In the genomic region with DNA sequence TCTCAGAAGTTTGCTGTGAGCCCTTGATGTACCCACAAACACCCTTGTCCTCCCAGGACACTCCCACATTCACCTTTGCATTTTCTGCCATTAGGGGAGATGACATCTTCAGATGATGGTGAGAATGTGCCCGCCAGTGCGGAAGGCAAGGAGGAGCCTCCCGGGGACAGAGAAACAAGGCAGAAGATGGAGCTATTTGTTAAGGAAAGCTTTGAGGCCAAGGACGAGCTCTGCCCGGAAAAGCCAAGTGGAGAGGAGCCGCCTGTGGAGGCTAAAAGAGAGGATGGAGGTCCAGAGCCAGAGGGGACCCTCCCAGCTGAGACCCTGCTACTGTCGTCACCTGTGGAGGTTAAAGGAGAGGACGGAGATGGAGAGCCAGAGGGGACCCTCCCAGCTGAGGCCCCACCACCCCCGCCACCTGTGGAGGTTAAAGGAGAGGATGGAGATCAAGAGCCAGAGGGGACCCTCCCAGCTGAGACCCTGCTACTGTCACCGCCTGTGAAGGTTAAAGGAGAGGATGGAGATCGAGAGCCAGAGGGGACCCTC, we compare ENCODE assay signal across 23 cellular contexts. TPM values are rescaled to one million over a fixed set of nuclear protein-coding genes. Genes with fewer than 3 reads are reported as not detected.
DNase-seq lines count a peak whose midpoint lies in the region; ATAC-seq, FAIRE-seq and TF ChIP-seq lines count a peak whose summit lies in the region.
"Had no signal": no experiment of that assay in that cellular context is flagged by ENCODE, and none has a peak within 500 bp of the region (broad histone marks: within the 10 kb centered on the region; RNA-seq: fewer than 3 reads in every experiment).

No MANE protein-coding gene starts in this region.

- H3K79me1 ChIP-seq in H1 (ENCODE audit: low read depth, low read length), result no peaks in the 10 kb centered on the region
- no peaks in the 10 kb centered on the region for H3K79me1 ChIP-seq in neuronal stem cell (ENCODE audit: low read depth, low read length)

- intact Hi-C loops in head of caudate nucleus (cut with DNase I), result no loop called here

- no peak overlapping the region for H4K91ac ChIP-seq in H1 (replicated peaks; ENCODE audit: insufficient read length, low read length)
- H4K91ac ChIP-seq in neuronal stem cell (ENCODE audit: low read depth, low read length, poor library complexity), result no peak overlapping the region

- H3K4me2 ChIP-seq in H1 (ENCODE audit: insufficient read depth in 1 of 2, low read depth in 2 of 2, low read length in 2 of 2) (no peak overlapping the region), neuronal stem cell (ENCODE audit: insufficient read depth, low read length, poor library complexity, severe bottlenecking) (no peak overlapping the region)

- TF ChIP-seq POLR2A in H1 (IDR thresholded peaks at IDR 0.05; ENCODE audit: control extremely low read depth in 1 of 2, low read depth in 2 of 2, low read length in 2 of 2), result no peak

- H3K36me3 ChIP-seq in H1 (ENCODE audit: control insufficient read depth in 2 of 4, insufficient read depth in 4 of 4, low read length in 3 of 4) (no peaks in the 10 kb centered on the region), neuronal stem cell (replicated peaks in 1 of 2; ENCODE audit: control insufficient read depth in 2 of 2, insufficient read depth in 2 of 2, low read length in 2 of 2) (no peaks in the 10 kb centered on the region)
- H3K36me3 ChIP-seq: BE2C had no signal

- peak overlapping the region; percentile 29 to 40 for H3K27ac Mint-ChIP-seq in stimulated activated naive CD8-positive, alpha-beta T cell treated with anti-CD3 and anti-CD28 coated beads, Interleukin-15, amount 100 ng/mL, for 72 hours
- H3K27ac Mint-ChIP-seq: CD8-positive, alpha-beta memory T cell had no signal

- H3K14ac ChIP-seq in H1 (ENCODE audit: insufficient read length), result no peak overlapping the region
- H3K14ac ChIP-seq in neuronal stem cell (ENCODE audit: low read length), result no peak overlapping the region

- no peak; a peak in 1 of 4 replicates for TF ChIP-seq RAD21 in H1 (IDR thresholded peaks at IDR 0.05 in 1 of 2, conservative IDR thresholded peaks at IDR 0.05 in 1 of 2; ENCODE audit: low read depth in 2 of 2, low read length in 2 of 2)

- DNase-seq in stimulated activated naive CD8-positive, alpha-beta T cell treated with anti-CD3 and anti-CD28 coated beads, Interleukin-15, amount 100 ng/mL, for 72 hours, result no peak
- no peak for DNase-seq in stimulated activated naive CD8-positive, alpha-beta T cell treated with anti-CD3 and anti-CD28 coated beads, Interleukin-15, Interleukin-2, amounts not matched to agents 100 U/mL and 50 U/mL, for 24 hours
- DNase-seq in H1 (ENCODE audit: low read depth in 1 of 2, low spot score in 2 of 2) (no peak), neuronal stem cell (ENCODE audit: low spot score) (no peak), head of caudate nucleus (no peak)
- no peak for DNase-seq in activated naive CD4-positive, alpha-beta T cell (lab: John Stamatoyannopoulos, UW)
- DNase-seq: ACHN; BE2C; C1 segment of cervical spinal cord; CD4-positive, CD25-positive, alpha-beta regulatory T cell; CD8-positive, alpha-beta memory T cell; COR-L47; DMS 273 treated with DMSO at 0.1 percent for 48 hours; DMS53; DND-41; EL; GOT3; H9 had no signal

- H2BK15ac ChIP-seq in H1 (ENCODE audit: low read length), result no peak overlapping the region
- H2BK15ac ChIP-seq in neuronal stem cell (ENCODE audit: low read length), result no peak overlapping the region

- no peak overlapping the region for H2BK20ac ChIP-seq in H1 (ENCODE audit: low read length)

- H3K4me3 Mint-ChIP-seq in stimulated activated naive CD8-positive, alpha-beta T cell treated with anti-CD3 and anti-CD28 coated beads, Interleukin-15, amount 100 ng/mL, for 72 hours, result no peak overlapping the region
- H3K4me3 Mint-ChIP-seq: CD4-positive, CD25-positive, alpha-beta regulatory T cell; CD8-positive, alpha-beta memory T cell; H9 had no signal

- H3K23me2 ChIP-seq in H1 (ENCODE audit: low read depth, low read length), result peaks cover 2% of the 10 kb centered on the region; the same call in 1 of the 2 replicates

- H3K9me3 ChIP-seq in H1 (ENCODE audit: insufficient read depth in 2 of 2, low read depth in 1 of 2, low read length in 1 of 2) (no peaks in the 10 kb centered on the region), neuronal stem cell (replicated peaks in 1 of 2; ENCODE audit: control insufficient read depth in 2 of 2, insufficient read depth in 1 of 2, low read depth in 1 of 2, low read length in 2 of 2) (no peaks in the 10 kb centered on the region)
- H3K9me3 ChIP-seq: BE2C had no signal

- H3K79me2 ChIP-seq in H1 (ENCODE audit: control insufficient read depth in 1 of 2, insufficient read depth in 2 of 2, low read length in 2 of 2), result no peaks in the 10 kb centered on the region

- no peaks in the 10 kb centered on the region for H3K4me1 ChIP-seq in H1 (replicated peaks in 1 of 4; ENCODE audit: control insufficient read depth in 3 of 4, insufficient read depth in 4 of 4, low read length in 3 of 4)
- H3K4me1 ChIP-seq in neuronal stem cell (ENCODE audit: control insufficient read depth in 2 of 2, insufficient read depth in 1 of 2, low read depth in 1 of 2, low read length in 2 of 2), result no peaks in the 10 kb centered on the region
- H3K4me1 ChIP-seq: BE2C had no signal

- no peak overlapping the region for H4K5ac ChIP-seq in H1 (ENCODE audit: insufficient read length, low read depth, low read length)

- POLR2A ChIA-PET in H1 (lab: Charles Lee; ENCODE audit: partially characterized antibody), result interaction anchor here (5.4 kb wide), 1 partner anchor 8 kb away, joined by 35 read pairs; no protein-coding TSS in a partner anchor

- no peak overlapping the region for H3K4me3 ChIP-seq in H1 (ENCODE audit: extremely low read depth in 1 of 4, insufficient read depth in 2 of 4, low read depth in 3 of 4, low read length in 4 of 4)
- H3K4me3 ChIP-seq in neuronal stem cell (ENCODE audit: low read length in 2 of 2), result no peak overlapping the region
- H3K4me3 ChIP-seq: GM12878 had no signal

- no peaks in the 10 kb centered on the region for H4K20me1 ChIP-seq in H1 (replicated peaks in 1 of 2; ENCODE audit: control insufficient read depth in 1 of 2, insufficient read depth in 2 of 2, low read length in 2 of 2)

- H2BK5ac ChIP-seq in H1 (ENCODE audit: low read depth, low read length), result no peak overlapping the region
- no peak overlapping the region for H2BK5ac ChIP-seq in neuronal stem cell (ENCODE audit: low read length)

- no peak for ATAC-seq in stimulated activated naive CD8-positive, alpha-beta T cell treated with anti-CD3 and anti-CD28 coated beads, Interleukin-15, amount 100 ng/mL, for 72 hours
- ATAC-seq in stimulated activated naive CD8-positive, alpha-beta T cell treated with anti-CD3 and anti-CD28 coated beads, Interleukin-15, Interleukin-2, amounts not matched to agents 100 U/mL and 50 U/mL, for 24 hours, result no peak
- ATAC-seq in HG02678 (IDR thresholded peaks at IDR 0.05; ENCODE audit: unreplicated experiment), result no peak

- H3K4me1 Mint-ChIP-seq in stimulated activated naive CD8-positive, alpha-beta T cell treated with anti-CD3 and anti-CD28 coated beads, Interleukin-15, amount 100 ng/mL, for 72 hours, result peaks cover 5% of the 10 kb centered on the region
- H3K4me1 Mint-ChIP-seq: CD4-positive, CD25-positive, alpha-beta regulatory T cell; CD8-positive, alpha-beta memory T cell had no signal

- H2AK5ac ChIP-seq in H1 (ENCODE audit: low read depth, low read length) (no peak overlapping the region), neuronal stem cell (ENCODE audit: low read depth, low read length) (peak overlapping the region; percentile 88)

- no peak for TF ChIP-seq CTCF in H1 (IDR thresholded peaks at IDR 0.05; ENCODE audit: control extremely low read depth in 1 of 3, insufficient read depth in 1 of 3, low read depth in 1 of 3, low read length in 3 of 3)

- H3K23ac ChIP-seq in H1 (ENCODE audit: insufficient read length) (no peak overlapping the region), neuronal stem cell (ENCODE audit: low read depth, low read length, poor library complexity) (no peak overlapping the region)

- H3K4ac ChIP-seq in H1 (replicated peaks; ENCODE audit: insufficient read length, low read depth, low read length) (no peak overlapping the region), neuronal stem cell (ENCODE audit: low read length) (no peak overlapping the region)

- no peak for FAIRE-seq in H1 (lab: Jason Lieb, UNC)
- FAIRE-seq: GM12878 had no signal

- H3K9me3 Mint-ChIP-seq in stimulated activated naive CD8-positive, alpha-beta T cell treated with anti-CD3 and anti-CD28 coated beads, Interleukin-15, amount 100 ng/mL, for 72 hours, result no peaks in the 10 kb centered on the region
- H3K9me3 Mint-ChIP-seq: CD8-positive, alpha-beta memory T cell; H9 had no signal

- H3K18ac ChIP-seq in H1 (ENCODE audit: extremely low read depth, low read length), result no peak overlapping the region
- H3K18ac ChIP-seq in neuronal stem cell (ENCODE audit: low read length), result no peak overlapping the region

- CTCF ChIA-PET in H1 (lab: Charles Lee; ENCODE audit: partially characterized antibody), result interaction anchor here (0.5 to 2.5 kb wide), 15 partner anchors 9 to 314 kb away, joined by 3 to 11 read pairs (median 4); no protein-coding TSS in a partner anchor

- H2BK120ac ChIP-seq in H1 (replicated peaks; ENCODE audit: low read depth, low read length) (no peak overlapping the region), neuronal stem cell (ENCODE audit: low read depth, low read length) (no peak overlapping the region)

- H2AFZ ChIP-seq in H1 (ENCODE audit: low read length) (peak overlapping the region; percentile 52; the same call in 1 of the 2 replicates), neuronal stem cell (ENCODE audit: low read length) (peak overlapping the region; percentile 22)

- H3K27me3 ChIP-seq in H1 (replicated peaks in 1 of 4; ENCODE audit: control insufficient read depth in 3 of 4, extremely low read depth in 1 of 4, insufficient read depth in 3 of 4, low read length in 3 of 4), result no peaks in the 10 kb centered on the region; a peak in 1 of 7 replicates
- H3K27me3 ChIP-seq in neuronal stem cell (ENCODE audit: control insufficient read depth in 3 of 3, insufficient read depth in 3 of 3, low read depth in 1 of 3, low read length in 3 of 3), result peaks cover 0 to 2% (median 0%) of the 10 kb centered on the region in 3 experiments

- H2BK12ac ChIP-seq in H1 (ENCODE audit: low read depth, low read length) (no peak overlapping the region), neuronal stem cell (ENCODE audit: low read length) (no peak overlapping the region)

- WGBS in H1 (ENCODE audit: extremely low coverage in 1 of 2, insufficient coverage in 1 of 2, insufficient read length in 1 of 2, insufficient replicate concordance in 2 of 2, low coverage in 1 of 2, low lambda C conversion rate in 2 of 2, missing lambda C conversion rate in 1 of 2), 2 experiments, result 91% methylated on average over 9 of the region's 11 CpGs; no CpG with 5 or more reads in 1 of the 2 experiments
- WGBS in neuronal stem cell (ENCODE audit: extremely low coverage in 2 of 2, insufficient read length in 2 of 2, insufficient replicate concordance in 1 of 2), 2 donors, result no CpG with 5 or more reads among the region's 11 CpGs

- H4K8ac ChIP-seq in H1 (ENCODE audit: extremely low read depth, insufficient read depth, low read length) (no peak overlapping the region), neuronal stem cell (ENCODE audit: low read depth, low read length) (no peak overlapping the region)

- H3K27ac ChIP-seq in H1 (ENCODE audit: low read depth, low read length) (no peak overlapping the region), neuronal stem cell (replicated peaks; ENCODE audit: low read length) (no peak overlapping the region)

- no peak for TF ChIP-seq EP300 in H1 (IDR thresholded peaks at IDR 0.05; ENCODE audit: borderline replicate concordance in 1 of 2, low read depth in 2 of 2, low read length in 2 of 2)

- no peak overlapping the region for H3K56ac ChIP-seq in H1 (replicated peaks; ENCODE audit: insufficient read length, low read depth, low read length)

- no peak overlapping the region for H3K9ac ChIP-seq in H1 (replicated peaks in 1 of 4; ENCODE audit: extremely low read depth in 1 of 4, low read depth in 3 of 4, low read length in 3 of 4)
- H3K9ac ChIP-seq in neuronal stem cell (ENCODE audit: low read depth, low read length, poor library complexity), result no peak overlapping the region

- H3K27me3 Mint-ChIP-seq in stimulated activated naive CD8-positive, alpha-beta T cell treated with anti-CD3 and anti-CD28 coated beads, Interleukin-15, amount 100 ng/mL, for 72 hours, result peaks cover 28% of the 10 kb centered on the region

RNA-seq across cellular contexts. Expression of a gene that starts 17.0 kb away (rescaled TPM):
- total RNA-seq in H1 (2021; fragmentation: NEBNext Ultra II Directional; extraction: Animal tissue kit (Norgen Biotek cat#: 25700)), result 63.8 and 68.0 TPM in 2 replicates
- polyA plus RNA-seq in H1 (2011; rRNA removed), result 44.6 and 81.6 TPM in 2 replicates
- polyA plus RNA-seq in H1 (2011; cell fraction: cytosol; rRNA removed), result 60.1 TPM
- polyA plus RNA-seq in H1 (2011; cell fraction: nucleus; rRNA removed), result 466 TPM
- 65.5 to 73.4 TPM (median 68.4 TPM) in 4 replicates for polyA plus RNA-seq in H1 (2012, experiment 1 of 2)
- polyA plus RNA-seq in H1 (2012, experiment 2 of 2), result 42.0 TPM
- polyA plus RNA-seq in H1 (2013, experiment 1 of 2), result 52.5 TPM
- polyA plus RNA-seq in H1 (2013, experiment 2 of 2), result 44.5 TPM
- polyA minus RNA-seq in H1 (2011; rRNA and poly(A)+ RNA removed), result 38.9 and 40.4 TPM in 2 replicates
- 37.3 TPM for polyA minus RNA-seq in H1 (2011; cell fraction: cytosol; rRNA and poly(A)+ RNA removed)
- 82.2 TPM for polyA minus RNA-seq in H1 (2011; cell fraction: nucleus; rRNA and poly(A)+ RNA removed)
- polyA plus RNA-seq in neuronal stem cell (2013, experiment 1 of 2), result 44.6 TPM
- polyA plus RNA-seq in neuronal stem cell (2013, experiment 2 of 2), result 41.1 TPM

RNA-seq across cellular contexts. Expression of a gene that starts 21.1 kb away (rescaled TPM):
- 1.3 and 1.6 TPM in 2 replicates for total RNA-seq in H1 (2021; fragmentation: NEBNext Ultra II Directional; extraction: Animal tissue kit (Norgen Biotek cat#: 25700))
- polyA plus RNA-seq in H1 (2011; rRNA removed), result 1.2 and 2.3 TPM in 2 replicates
- 1.8 TPM for polyA plus RNA-seq in H1 (2011; cell fraction: cytosol; rRNA removed)
- polyA plus RNA-seq in H1 (2011; cell fraction: nucleus; rRNA removed), result 4.1 TPM
- polyA plus RNA-seq in H1 (2012, experiment 1 of 2), result 0.64 to 0.78 TPM (median 0.70 TPM) in 4 replicates
- polyA plus RNA-seq in H1 (2012, experiment 2 of 2), result 0.46 TPM
- polyA plus RNA-seq in H1 (2013, experiment 1 of 2), result 0.51 TPM
- 0.33 TPM for polyA plus RNA-seq in H1 (2013, experiment 2 of 2)
- polyA minus RNA-seq in H1 (2011; rRNA and poly(A)+ RNA removed), result 0.17 and 0.25 TPM in 2 replicates
- 1.9 TPM for polyA minus RNA-seq in H1 (2011; cell fraction: cytosol; rRNA and poly(A)+ RNA removed)
- polyA minus RNA-seq in H1 (2011; cell fraction: nucleus; rRNA and poly(A)+ RNA removed), result 0.90 TPM
- not detected for polyA plus RNA-seq in neuronal stem cell (2013, experiment 1 of 2)
- not detected for polyA plus RNA-seq in neuronal stem cell (2013, experiment 2 of 2)
- total RNA-seq: A172; CD4-positive, CD25-positive, alpha-beta regulatory T cell; G401; HT-29 had no signal
- polyA plus RNA-seq: CD8-positive, alpha-beta memory T cell had no signal

RNA-seq across cellular contexts. Expression of a gene that starts 24.7 kb away (rescaled TPM):
- 0.09 and 0.27 TPM in 2 replicates for total RNA-seq in H1 (2021; fragmentation: NEBNext Ultra II Directional; extraction: Animal tissue kit (Norgen Biotek cat#: 25700))
- 0.06 and 0.15 TPM in 2 replicates for polyA plus RNA-seq in H1 (2011; rRNA removed)
- polyA plus RNA-seq in H1 (2011; cell fraction: cytosol; rRNA removed), result 0.12 TPM
- 0.58 TPM for polyA plus RNA-seq in H1 (2011; cell fraction: nucleus; rRNA removed)
- polyA plus RNA-seq in H1 (2012, experiment 1 of 2), result 0.36 to 2.1 TPM (median 0.61 TPM) in 4 replicates
- 0.25 TPM for polyA plus RNA-seq in H1 (2012, experiment 2 of 2)
- 0.10 TPM for polyA plus RNA-seq in H1 (2013, experiment 1 of 2)
- 0.13 TPM for polyA plus RNA-seq in H1 (2013, experiment 2 of 2)
- polyA minus RNA-seq in H1 (2011; rRNA and poly(A)+ RNA removed), result 0.13 and 0.20 TPM in 2 replicates
- polyA minus RNA-seq in H1 (2011; cell fraction: cytosol; rRNA and poly(A)+ RNA removed), result not detected
- not detected for polyA minus RNA-seq in H1 (2011; cell fraction: nucleus; rRNA and poly(A)+ RNA removed)
- 0.21 TPM for polyA plus RNA-seq in neuronal stem cell (2013, experiment 1 of 2)
- 0.24 TPM for polyA plus RNA-seq in neuronal stem cell (2013, experiment 2 of 2)
- total RNA-seq: G401, GM12878, H9 had no signal

RNA-seq across cellular contexts. Expression of a gene that starts 24.9 kb away (rescaled TPM):
- 55.7 and 58.5 TPM in 2 replicates for total RNA-seq in H1 (2021; fragmentation: NEBNext Ultra II Directional; extraction: Animal tissue kit (Norgen Biotek cat#: 25700))
- 18.2 and 25.0 TPM in 2 replicates for polyA plus RNA-seq in H1 (2011; rRNA removed)
- 34.1 TPM for polyA plus RNA-seq in H1 (2011; cell fraction: cytosol; rRNA removed)
- polyA plus RNA-seq in H1 (2011; cell fraction: nucleus; rRNA removed), result 16.4 TPM
- 30.7 to 44.0 TPM (median 34.1 TPM) in 4 replicates for polyA plus RNA-seq in H1 (2012, experiment 1 of 2)
- 4.5 TPM for polyA plus RNA-seq in H1 (2012, experiment 2 of 2)
- polyA plus RNA-seq in H1 (2013, experiment 1 of 2), result 26.5 TPM
- 28.9 TPM for polyA plus RNA-seq in H1 (2013, experiment 2 of 2)
- 54.2 and 75.7 TPM in 2 replicates for polyA minus RNA-seq in H1 (2011; rRNA and poly(A)+ RNA removed)
- 24.4 TPM for polyA minus RNA-seq in H1 (2011; cell fraction: cytosol; rRNA and poly(A)+ RNA removed)
- 18.6 TPM for polyA minus RNA-seq in H1 (2011; cell fraction: nucleus; rRNA and poly(A)+ RNA removed)
- polyA plus RNA-seq in neuronal stem cell (2013, experiment 1 of 2), result 43.5 TPM
- 44.6 TPM for polyA plus RNA-seq in neuronal stem cell (2013, experiment 2 of 2)

RNA-seq across cellular contexts. Expression of a gene that starts 53.1 kb away (rescaled TPM):
- total RNA-seq in H1 (2021; fragmentation: NEBNext Ultra II Directional; extraction: Animal tissue kit (Norgen Biotek cat#: 25700)), result 52.0 and 53.3 TPM in 2 replicates
- polyA plus RNA-seq in H1 (2011; rRNA removed), result 30.6 and 33.7 TPM in 2 replicates
- 46.4 TPM for polyA plus RNA-seq in H1 (2011; cell fraction: cytosol; rRNA removed)
- 83.5 TPM for polyA plus RNA-seq in H1 (2011; cell fraction: nucleus; rRNA removed)
- 39.2 to 58.7 TPM (median 43.2 TPM) in 4 replicates for polyA plus RNA-seq in H1 (2012, experiment 1 of 2)
- 11.1 TPM for polyA plus RNA-seq in H1 (2012, experiment 2 of 2)
- 55.9 TPM for polyA plus RNA-seq in H1 (2013, experiment 1 of 2)
- polyA plus RNA-seq in H1 (2013, experiment 2 of 2), result 58.6 TPM
- polyA minus RNA-seq in H1 (2011; rRNA and poly(A)+ RNA removed), result 61.5 and 64.3 TPM in 2 replicates
- polyA minus RNA-seq in H1 (2011; cell fraction: cytosol; rRNA and poly(A)+ RNA removed), result 61.6 TPM
- polyA minus RNA-seq in H1 (2011; cell fraction: nucleus; rRNA and poly(A)+ RNA removed), result 95.3 TPM
- 59.6 TPM for polyA plus RNA-seq in neuronal stem cell (2013, experiment 1 of 2)
- 60.5 TPM for polyA plus RNA-seq in neuronal stem cell (2013, experiment 2 of 2)
